ENCODE assay signal across 26 cellular contexts in the genomic region with DNA sequence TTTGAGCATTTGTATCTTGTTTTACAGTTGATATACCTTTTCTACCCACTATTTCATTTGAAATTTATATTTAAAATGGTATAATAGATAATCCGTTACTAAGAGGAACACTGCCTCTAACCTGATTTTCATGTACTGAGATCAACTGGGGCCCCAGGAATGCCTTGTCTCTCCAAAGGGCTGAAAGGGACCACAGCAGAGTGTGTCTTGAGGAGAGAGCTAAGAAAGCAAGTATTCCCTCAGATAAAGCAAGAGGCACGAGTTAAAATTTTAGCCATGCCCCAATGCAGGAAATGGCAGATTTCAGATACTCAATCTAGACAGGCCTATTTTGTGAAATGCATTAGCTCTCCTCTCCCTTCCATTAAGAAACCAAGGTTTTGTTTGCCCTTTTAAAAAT.
"Had no signal": no experiment of that assay in that cellular context is flagged by ENCODE, and none has a peak within 500 bp of the region (broad histone marks: within the 10 kb centered on the region; RNA-seq: fewer than 3 reads in every experiment).

No MANE protein-coding gene starts in this region.

- H3K27me3 Mint-ChIP-seq: stimulated activated naive B cell treated with anti-CD40 and anti-IgM and Interleukin-4, amounts not matched to agents 10 μg/mL and 1 μg/mL and 100 μg/mL, for 72 hours; stimulated activated naive CD8-positive, alpha-beta T cell treated with anti-CD3 and anti-CD28 coated beads, Interleukin-15, Interleukin-2, amounts not matched to agents 100 ng/mL and 50 ng/mL, for 24 hours had no signal

- H3K27ac ChIP-seq: pancreas, prostate gland, right atrium auricular region, right lobe of liver, sigmoid colon, stomach, thoracic aorta, thyroid gland, tibial nerve, upper lobe of left lung, vagina had no signal

- H3K4me3 ChIP-seq: pancreas, prostate gland, right atrium auricular region, right lobe of liver, sigmoid colon, stomach, thoracic aorta, thyroid gland, tibial nerve, upper lobe of left lung, vagina had no signal

- H3K4me1 Mint-ChIP-seq: nephron had no signal

- H3K36me3 ChIP-seq: prostate gland, thoracic aorta had no signal

- H3K27ac Mint-ChIP-seq: nephron; stimulated activated effector memory CD8-positive, alpha-beta T cell treated with anti-CD3 and anti-CD28 coated beads, Interleukin-12 subunit alpha, Interleukin-12 subunit beta, amount 100 ng/mL, for 72 hours; stimulated activated naive B cell treated with anti-CD40 and anti-IgM and Interleukin-4, amounts not matched to agents 10 μg/mL and 1 μg/mL and 100 μg/mL, for 72 hours; stimulated activated naive CD8-positive, alpha-beta T cell treated with anti-CD3 and anti-CD28 coated beads, Interleukin-15, Interleukin-2, amounts not matched to agents 100 ng/mL and 50 ng/mL, for 24 hours had no signal

- H3K4me1 ChIP-seq: pancreas, prostate gland, right lobe of liver, thyroid gland, tibial nerve had no signal

- H3K4me3 Mint-ChIP-seq: natural killer cell; nephron; stimulated activated effector memory CD8-positive, alpha-beta T cell treated with anti-CD3 and anti-CD28 coated beads, Interleukin-12 subunit alpha, Interleukin-12 subunit beta, amount 100 ng/mL, for 72 hours; stimulated activated naive B cell treated with anti-CD40 and anti-IgM and Interleukin-4, amounts not matched to agents 10 μg/mL and 1 μg/mL and 100 μg/mL, for 72 hours; stimulated activated naive CD8-positive, alpha-beta T cell treated with anti-CD3 and anti-CD28 coated beads, Interleukin-15, Interleukin-2, amounts not matched to agents 100 ng/mL and 50 ng/mL, for 24 hours had no signal

- ATAC-seq: natural killer cell; pancreas; right lobe of liver; stimulated activated effector memory CD8-positive, alpha-beta T cell treated with anti-CD3 and anti-CD28 coated beads, Interleukin-12 subunit alpha, Interleukin-12 subunit beta, amount 100 ng/mL, for 72 hours; stimulated activated naive B cell treated with anti-CD40 and anti-IgM and Interleukin-4, amounts not matched to agents 10 μg/mL and 1 μg/mL and 100 μg/mL, for 72 hours had no signal

- H3K9me3 ChIP-seq: neutrophil, pancreas, prostate gland, right atrium auricular region, right lobe of liver, sigmoid colon, thoracic aorta, thyroid gland, tibial nerve, vagina had no signal

- H3K36me3 Mint-ChIP-seq: natural killer cell had no signal

- DNase-seq: natural killer cell; nucleus accumbens; pancreas; retina; right lobe of liver; sigmoid colon; small intestine; stimulated activated CD4-positive, alpha-beta T cell treated with anti-CD3 and anti-CD28 coated beads, Interleukin-15, amount 100 ng/mL, for 24 hours; stimulated activated CD4-positive, alpha-beta T cell treated with anti-CD3 and anti-CD28 coated beads, Interleukin-2, amount 100 ng/mL, for 24 hours; stimulated activated CD4-positive, alpha-beta T cell treated with anti-CD3 and anti-CD28 coated beads, Interleukin-2, amount 100 ng/mL, for 48 hours; stimulated activated CD4-positive, alpha-beta T cell treated with anti-CD3 and anti-CD28 coated beads, Interleukin-4, amount 100 ng/mL, for 24 hours; stimulated activated naive B cell treated with anti-CD40 and anti-IgM and Interleukin-4, amounts not matched to agents 10 μg/mL and 1 μg/mL and 100 μg/mL, for 72 hours; stimulated activated naive CD4-positive, alpha-beta T cell treated with Interleukin-2 at 50 U/mL for 16 hours; stomach; thyroid gland; trophoblast cell; upper lobe of left lung had no signal

- H3K27me3 ChIP-seq: neutrophil, pancreas, right atrium auricular region, right lobe of liver, sigmoid colon, stomach, thyroid gland, tibial nerve, upper lobe of left lung, vagina had no signal
